ENCODE assay signal across 15 cellular contexts in the genomic region with DNA sequence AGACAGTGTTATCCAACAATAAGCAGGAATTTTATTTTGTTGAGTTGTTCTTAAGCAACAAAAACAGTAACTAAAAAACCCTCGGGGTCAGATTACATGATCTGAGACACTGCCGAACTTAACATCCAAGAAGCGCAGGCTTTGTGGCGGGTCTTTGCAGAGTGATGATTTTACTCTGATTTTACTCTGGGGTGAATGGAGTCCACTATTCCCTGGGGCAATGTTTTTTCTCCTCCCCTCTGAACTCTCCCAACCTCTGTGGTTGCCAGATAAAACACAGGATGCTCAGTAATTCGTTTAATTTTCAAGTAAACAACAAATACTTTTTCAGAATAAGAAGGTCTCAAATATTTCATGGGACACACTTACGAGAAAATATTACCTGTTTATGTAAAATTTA.
"Had no signal": no experiment of that assay in that cellular context is flagged by ENCODE, and none has a peak within 500 bp of the region (broad histone marks: within the 10 kb centered on the region; RNA-seq: fewer than 3 reads in every experiment).

No MANE protein-coding gene starts in this region.

- DNase-seq: effector CD4-positive, alpha-beta T cell; endodermal cell; heart left ventricle; hippocampal formation; kidney glomerular epithelial cell; left lung; mucosa of descending colon; natural killer cell; nucleus accumbens; pancreas; right cardiac atrium; stimulated activated CD4-positive, alpha-beta T cell treated with anti-CD3 and anti-CD28 coated beads, Interleukin-2, amount 100 ng/mL, for 48 hours; stimulated activated naive CD8-positive, alpha-beta T cell treated with anti-CD3 and anti-CD28 coated beads, Interleukin-15, Interleukin-2, amounts not matched to agents 100 U/mL and 50 U/mL, for 24 hours; tibial artery; upper lobe of left lung had no signal
